In the genomic region with DNA sequence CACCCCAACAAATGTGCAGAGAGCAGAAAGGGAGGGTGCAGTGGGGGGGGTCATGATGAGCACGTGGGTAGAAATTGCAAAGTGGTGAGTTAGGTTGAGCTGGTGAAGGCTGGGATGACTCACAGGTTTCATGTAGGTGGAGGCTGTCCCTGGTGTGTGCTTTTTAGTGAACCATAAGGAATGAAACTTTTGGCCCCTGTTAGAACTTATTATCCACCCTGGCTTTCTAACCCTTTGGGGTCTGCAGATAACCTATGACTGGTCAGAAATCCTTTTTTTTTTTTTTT, we compare ENCODE assay signal across 9 cellular contexts. TPM values are rescaled to one million over a fixed set of nuclear protein-coding genes. Genes with fewer than 3 reads are reported as not detected.
A peak's percentile ranks its signal among the peaks of the same experiment; 100 is the strongest.
DNase-seq lines count a peak whose midpoint lies in the region; ATAC-seq, FAIRE-seq and TF ChIP-seq lines count a peak whose summit lies in the region.
"Had no signal": no experiment of that assay in that cellular context is flagged by ENCODE, and none has a peak within 500 bp of the region (broad histone marks: within the 10 kb centered on the region; RNA-seq: fewer than 3 reads in every experiment).

No MANE protein-coding gene starts in this region.

- no peak for TF ChIP-seq RAD21 in HepG2 (CRISPR knock-in tag; IDR thresholded peaks at IDR 0.05)

- H3K9me3 ChIP-seq in CD8-positive, alpha-beta memory T cell (ENCODE audit: low read length), result no peaks in the 10 kb centered on the region
- H3K9me3 ChIP-seq in HepG2 (ENCODE audit: low read length), result no peaks in the 10 kb centered on the region
- H3K9me3 ChIP-seq in upper lobe of right lung, result no peaks in the 10 kb centered on the region

- POLR2A ChIA-PET in CD8-positive, alpha-beta memory T cell (lab: Charles Lee), result interaction anchor here (1.1 kb wide), 1 partner anchor 15 kb away, joined by 3 read pairs; no protein-coding TSS in a partner anchor
- POLR2A ChIA-PET in HepG2 (lab: Yijun Ruan, JAX), result interaction anchor here (1.0 to 3.1 kb wide), 5 partner anchors 15 to 274 kb away, joined by 3 to 11 read pairs (median 4); a partner anchor contains a TSS

- DNase-seq in CD8-positive, alpha-beta memory T cell, result no peak
- peak; percentile 54 for DNase-seq in HK-2 (ENCODE audit: unreplicated experiment)
- peak; percentile 34 for DNase-seq in HepG2 (ENCODE audit: low spot score)
- no peak for DNase-seq in upper lobe of right lung
- DNase-seq in DMS153 treated with DMSO at 0.1 percent for 48 hours (lab: John Stamatoyannopoulos, UW; ENCODE audit: unreplicated experiment), result no peak

- no peaks in the 10 kb centered on the region for H3K36me3 ChIP-seq in CD8-positive, alpha-beta memory T cell (ENCODE audit: insufficient read depth, low read length)
- H3K36me3 ChIP-seq in HepG2 (replicated peaks in 1 of 2; ENCODE audit: control insufficient read depth in 1 of 2, insufficient read depth in 2 of 2, low read length in 2 of 2) (no peaks in the 10 kb centered on the region; a peak in 1 of 5 replicates), upper lobe of right lung (peaks cover 6% of the 10 kb centered on the region)

- ATAC-seq in activated T-helper 17 cell treated with anti-CD3 and anti-CD28 coated beads, Interleukin-2, amount 50 U/mL, for 72 hours (replicated peaks), result peak; percentile 89
- ATAC-seq in HepG2, result peak; percentile 31; the same call in 2 of the 3 replicates
- peak; percentile 77 for ATAC-seq in upper lobe of right lung
- no peak for ATAC-seq in HG02623 (IDR thresholded peaks at IDR 0.05; ENCODE audit: unreplicated experiment)
- ATAC-seq in GM18867 (IDR thresholded peaks at IDR 0.05; ENCODE audit: unreplicated experiment), result no peak

- H2AFZ ChIP-seq in HepG2 (ENCODE audit: low read length), result no peak overlapping the region

- H3K4me2 ChIP-seq in HepG2 (ENCODE audit: low read depth, low read length), result no peak overlapping the region

- peaks cover 11 to 55% (median 11%) of the 10 kb centered on the region in 3 donors for H3K36me3 Mint-ChIP-seq in CD8-positive, alpha-beta memory T cell
- peaks cover 19% of the 10 kb centered on the region for H3K36me3 Mint-ChIP-seq in activated T-helper 17 cell treated with anti-CD3 and anti-CD28 coated beads, Interleukin-2, amount 50 U/mL, for 72 hours (ENCODE audit: low read depth)

- CTCF ChIA-PET in CD8-positive, alpha-beta memory T cell (lab: Charles Lee), result no interaction called here
- CTCF ChIA-PET in HepG2 (lab: Yijun Ruan, JAX; ENCODE audit: low intra/inter-chr PET ratio, low total read pairs), result no interaction called here

- no peak for TF ChIP-seq EP300 in HepG2 (IDR thresholded peaks at IDR 0.05; ENCODE audit: low read depth in 2 of 2, low read length in 2 of 2)
- no peak for TF ChIP-seq EP300 in HepG2 (CRISPR knock-in tag; IDR thresholded peaks at IDR 0.05; ENCODE audit: borderline replicate concordance)

- H3K27ac Mint-ChIP-seq in CD8-positive, alpha-beta memory T cell, result peak overlapping the region in 5 of 8 donors; percentile 42 to 70 (median 49)
- no peak overlapping the region for H3K27ac Mint-ChIP-seq in activated T-helper 17 cell treated with anti-CD3 and anti-CD28 coated beads, Interleukin-2, amount 50 U/mL, for 72 hours

- no peak for FAIRE-seq in HepG2 (lab: Jason Lieb, UNC)
- FAIRE-seq: H1 had no signal

- H3K27ac ChIP-seq in CD8-positive, alpha-beta memory T cell (ENCODE audit: low read depth, low read length), result no peak overlapping the region
- H3K27ac ChIP-seq in HepG2 (ENCODE audit: extremely low read length, insufficient read depth, low read length) (no peak overlapping the region), upper lobe of right lung (no peak overlapping the region)

- intact Hi-C loops in HepG2 (cut with micrococcal nuclease; ENCODE audit: unreplicated experiment), result no loop called here
- intact Hi-C loops in upper lobe of right lung (cut with DNase I), result no loop called here

- BruUV-seq in HepG2 (replicated peaks; lab: Mats Ljungman, UMichigan), result no TSS peak

- peaks cover 0 to 17% (median 7%) of the 10 kb centered on the region in 3 donors for H3K4me1 Mint-ChIP-seq in CD8-positive, alpha-beta memory T cell
- peaks cover 22% of the 10 kb centered on the region for H3K4me1 Mint-ChIP-seq in activated T-helper 17 cell treated with anti-CD3 and anti-CD28 coated beads, Interleukin-2, amount 50 U/mL, for 72 hours

- TF ChIP-seq POLR2A in HepG2 (IDR thresholded peaks at IDR 0.05; ENCODE audit: insufficient read depth in 1 of 2, low read depth in 2 of 2, low read length in 2 of 2), result no peak

- H3K79me2 ChIP-seq in HepG2 (ENCODE audit: insufficient read depth, low read length), result no peaks in the 10 kb centered on the region

- TF ChIP-seq CTCF in HepG2 (CRISPR knock-in tag; IDR thresholded peaks at IDR 0.05), result no peak
- no peak for TF ChIP-seq CTCF in upper lobe of right lung (IDR thresholded peaks at IDR 0.05)

- no peaks in the 10 kb centered on the region for H4K20me1 ChIP-seq in HepG2 (ENCODE audit: insufficient read depth, low read length)

- H3K4me3 Mint-ChIP-seq in CD8-positive, alpha-beta memory T cell, result no peak overlapping the region
- peak overlapping the region; percentile 25 for H3K4me3 Mint-ChIP-seq in activated T-helper 17 cell treated with anti-CD3 and anti-CD28 coated beads, Interleukin-2, amount 50 U/mL, for 72 hours

- H3K27me3 ChIP-seq in CD8-positive, alpha-beta memory T cell (ENCODE audit: insufficient read depth, low read length, poor library complexity, severe bottlenecking), result no peaks in the 10 kb centered on the region
- no peaks in the 10 kb centered on the region for H3K27me3 ChIP-seq in HepG2 (ENCODE audit: control insufficient read depth in 1 of 2, insufficient read depth in 2 of 2, low read length in 2 of 2)
- H3K27me3 ChIP-seq in upper lobe of right lung, result no peaks in the 10 kb centered on the region

- H3K27me3 Mint-ChIP-seq in CD8-positive, alpha-beta memory T cell, result no peaks in the 10 kb centered on the region
- H3K27me3 Mint-ChIP-seq in activated T-helper 17 cell treated with anti-CD3 and anti-CD28 coated beads, Interleukin-2, amount 50 U/mL, for 72 hours, result no peaks in the 10 kb centered on the region

- no peaks in the 10 kb centered on the region for H3K9me3 Mint-ChIP-seq in CD8-positive, alpha-beta memory T cell
- H3K9me3 Mint-ChIP-seq in activated T-helper 17 cell treated with anti-CD3 and anti-CD28 coated beads, Interleukin-2, amount 50 U/mL, for 72 hours, result no peaks in the 10 kb centered on the region

- in situ Hi-C loops in HepG2 (cut with HindIII; ENCODE audit: extremely low pct_ligation_motif_present, low pct_unique_long_range_greater_than_20kb), result no loop called here

- WGBS in HepG2 (ENCODE audit: low lambda C conversion rate), result 8% methylated on average over 1 of the region's 1 CpG

- no peak overlapping the region for H3K4me3 ChIP-seq in CD8-positive, alpha-beta memory T cell (ENCODE audit: low read length)
- H3K4me3 ChIP-seq in HepG2 (replicated peaks in 1 of 3; ENCODE audit: insufficient read depth in 1 of 3, low read depth in 2 of 3, low read length in 3 of 3) (no peak overlapping the region), upper lobe of right lung (no peak overlapping the region)

- H3K9ac ChIP-seq in HepG2 (ENCODE audit: insufficient read depth, low read depth, low read length), result no peak overlapping the region

- H3K4me1 ChIP-seq in CD8-positive, alpha-beta memory T cell (ENCODE audit: insufficient read depth, low read length), result no peaks in the 10 kb centered on the region
- H3K4me1 ChIP-seq in HepG2 (ENCODE audit: insufficient read depth, low read length) (peaks cover 29% of the 10 kb centered on the region), upper lobe of right lung (no peaks in the 10 kb centered on the region)

TF ChIP-seq in HepG2, 621 proteins besides CTCF, POLR2A, EP300 and RAD21 (continues in another document):
- TF ChIP-seq, protein P1, sequence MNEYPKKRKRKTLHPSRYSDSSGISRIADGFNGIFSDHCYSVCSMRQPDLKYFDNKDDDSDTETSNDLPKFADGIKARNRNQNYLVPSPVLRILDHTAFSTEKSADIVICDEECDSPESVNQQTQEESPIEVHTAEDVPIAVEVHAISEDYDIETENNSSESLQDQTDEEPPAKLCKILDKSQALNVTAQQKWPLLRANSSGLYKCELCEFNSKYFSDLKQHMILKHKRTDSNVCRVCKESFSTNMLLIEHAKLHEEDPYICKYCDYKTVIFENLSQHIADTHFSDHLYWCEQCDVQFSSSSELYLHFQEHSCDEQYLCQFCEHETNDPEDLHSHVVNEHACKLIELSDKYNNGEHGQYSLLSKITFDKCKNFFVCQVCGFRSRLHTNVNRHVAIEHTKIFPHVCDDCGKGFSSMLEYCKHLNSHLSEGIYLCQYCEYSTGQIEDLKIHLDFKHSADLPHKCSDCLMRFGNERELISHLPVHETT (CRISPR knock-in tag; conservative IDR thresholded peaks at IDR 0.05), result no peak
- TF ChIP-seq ATF7-NPFF (CRISPR knock-in tag; IDR thresholded peaks at IDR 0.05; ENCODE audit: low read depth) (no peak), BHLHE40 (IDR thresholded peaks at IDR 0.05; ENCODE audit: low read length) (0 out of 2 replicates have a peak, but pooled peaks have one; percentile 6)

RNA-seq across cellular contexts. Expression of a gene that starts 46.9 kb away (rescaled TPM):
- 10 to 100 TPM; 12.1 to 15.2 TPM for total RNA-seq in CD8-positive, alpha-beta memory T cell
- 12.0 TPM for polyA plus RNA-seq in CD8-positive, alpha-beta memory T cell
- total RNA-seq in activated T-helper 17 cell treated with anti-CD3 and anti-CD28 coated beads, Interleukin-2, amount 50 U/mL, for 72 hours, result 10 to 100 TPM; 13.5 to 13.6 TPM
- total RNA-seq in HepG2 (2016; rRNA removed; fragmentation: Illumina TruSeq; extraction: Trizol) (2.8 and 3.0 TPM in 2 replicates), upper lobe of right lung (19.0 TPM)
- 2.6 and 3.3 TPM in 2 replicates for total RNA-seq in HepG2 (2016; cell fraction: cytosol; rRNA removed; fragmentation: Illumina TruSeq; extraction: Trizol; ENCODE audit: low read depth)
- 2.4 and 3.0 TPM in 2 replicates for total RNA-seq in HepG2 (2016; cell fraction: insoluble cytoplasmic fraction; rRNA removed; fragmentation: Illumina TruSeq; extraction: Trizol)
- 1.3 and 1.6 TPM in 2 replicates for total RNA-seq in HepG2 (2016; cell fraction: membrane; rRNA removed; fragmentation: Illumina TruSeq; extraction: Trizol)
- 2.4 and 2.5 TPM in 2 replicates for total RNA-seq in HepG2 (2016; cell fraction: nucleus; rRNA removed; fragmentation: Illumina TruSeq; extraction: Trizol)
- 2.3 and 3.2 TPM in 2 replicates for polyA plus RNA-seq in HepG2 (2011; rRNA removed)
- 2.0 and 2.3 TPM in 2 replicates for polyA plus RNA-seq in HepG2 (2011; cell fraction: cytosol; rRNA removed)
- 4.2 and 4.4 TPM in 2 replicates for polyA plus RNA-seq in HepG2 (2011; cell fraction: nucleus; rRNA removed)
- 3.9 TPM in 2 replicates for polyA plus RNA-seq in HepG2 (2012)
- 0.11 and 0.18 TPM in 2 replicates for polyA plus RNA-seq in HepG2 (2016; cell fraction: cytosol; fragmentation: Illumina TruSeq; extraction: Trizol; ENCODE audit: low read depth)
- polyA plus RNA-seq in HepG2 (2016; cell fraction: insoluble cytoplasmic fraction; fragmentation: Illumina TruSeq; extraction: Trizol; ENCODE audit: low read depth), result 1.6 TPM in 2 replicates
- polyA plus RNA-seq in HepG2 (2016; cell fraction: membrane; fragmentation: Illumina TruSeq; extraction: Trizol; ENCODE audit: low read depth), result 0.45 and 0.50 TPM in 2 replicates
- polyA plus RNA-seq in HepG2 (2016; cell fraction: nucleus; fragmentation: Illumina TruSeq; extraction: Trizol; ENCODE audit: insufficient read depth, low read depth), result 3.0 and 3.5 TPM in 2 replicates
- polyA minus RNA-seq in HepG2 (2011; rRNA and poly(A)+ RNA removed; ENCODE audit: low replicate concordance), result 1.9 and 6.3 TPM in 2 replicates
- 5.7 and 6.1 TPM in 2 replicates for polyA minus RNA-seq in HepG2 (2011; cell fraction: cytosol; rRNA and poly(A)+ RNA removed)
- 8.0 and 8.5 TPM in 2 replicates for polyA minus RNA-seq in HepG2 (2011; cell fraction: nucleus; rRNA and poly(A)+ RNA removed)

Comparison
In these comparisons a context has a peak if more than half of its experiments do, and no peak if none do; other contexts are left out.
1. DNase-seq: peak in HK-2 (single experiment) and HepG2 (single experiment); none in CD8-positive, alpha-beta memory T cell (0 of 5), upper lobe of right lung (single experiment) and DMS153 treated with DMSO at 0.1 percent for 48 hours (single experiment).
2. ATAC-seq: peak in activated T-helper 17 cell treated with anti-CD3 and anti-CD28 coated beads, Interleukin-2, amount 50 U/mL, for 72 hours (single experiment), HepG2 (single experiment) and upper lobe of right lung (single experiment); none in HG02623 (single experiment) and GM18867 (single experiment).